In the genomic region with DNA sequence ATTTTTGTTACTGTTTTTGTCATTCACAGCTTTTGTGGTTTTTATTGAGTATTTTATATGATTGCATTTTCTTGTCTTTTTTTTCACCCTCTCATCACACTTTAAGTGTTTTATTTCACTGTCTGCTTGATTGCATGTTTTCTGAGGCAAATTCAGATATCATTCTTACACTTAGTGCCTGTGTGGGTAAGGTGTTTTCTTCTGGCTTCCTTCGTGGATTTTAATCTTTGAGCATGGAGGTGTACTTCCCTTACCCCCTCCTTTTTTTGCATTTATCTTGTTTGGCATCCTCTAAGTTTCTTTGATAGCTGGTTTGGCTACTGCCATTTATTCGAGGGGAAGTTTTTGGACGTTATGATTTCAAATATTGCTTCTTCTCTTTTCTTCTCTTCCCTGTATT, we compare ENCODE assay signal across 23 cellular contexts.
DNase-seq lines count a peak whose midpoint lies in the region; ATAC-seq and TF ChIP-seq lines count a peak whose summit lies in the region.
"Had no signal": no experiment of that assay in that cellular context is flagged by ENCODE, and none has a peak within 500 bp of the region (broad histone marks: within the 10 kb centered on the region; RNA-seq: fewer than 3 reads in every experiment).

No MANE protein-coding gene starts in this region.

- TF ChIP-seq CTCF in cardiac muscle cell (IDR thresholded peaks at IDR 0.05; ENCODE audit: low read depth, low read length) (no peak), OCI-LY7 (conservative IDR thresholded peaks at IDR 0.05; ENCODE audit: low read length) (no peak), gastrocnemius medialis (IDR thresholded peaks at IDR 0.05 in 4 of 5, conservative IDR thresholded peaks at IDR 0.05 in 1 of 5) (no peak), tibial nerve (IDR thresholded peaks at IDR 0.05) (no peak)

- no peak overlapping the region for H2AFZ ChIP-seq in OCI-LY7 (ENCODE audit: low read length)

- WGBS in tibial nerve, 2 donors = 63 to 79% methylated on average over 3 of the region's 3 CpGs

- H3K4me2 ChIP-seq in OCI-LY7 (ENCODE audit: low read length) = no peak overlapping the region
- H3K4me2 ChIP-seq: KMS-11 had no signal

- peak overlapping the region in 2 of 6 donors; percentile 13 to 17 for H3K27ac Mint-ChIP-seq in immature natural killer cell
- H3K27ac Mint-ChIP-seq: HFFc6 had no signal

- TF ChIP-seq POLR2A in gastrocnemius medialis (IDR thresholded peaks at IDR 0.05) = no peak
- no peak for TF ChIP-seq POLR2A in tibial nerve (IDR thresholded peaks at IDR 0.05)

- H3K27me3 ChIP-seq in cardiac muscle cell (no peaks in the 10 kb centered on the region), gastrocnemius medialis (no peaks in the 10 kb centered on the region), tibial nerve (no peaks in the 10 kb centered on the region)
- H3K27me3 ChIP-seq: MG63 had no signal

- peaks cover 9% of the 10 kb centered on the region; the same call in 1 of the 2 replicates for H4K20me1 ChIP-seq in OCI-LY7 (ENCODE audit: insufficient read depth, low read length)

- in situ Hi-C loops in gastrocnemius medialis (cut with MboI; ENCODE audit: low sequenced_read_pairs in 4 of 4) = no loop called here

- no peaks in the 10 kb centered on the region for H3K36me3 Mint-ChIP-seq in immature natural killer cell

- no peaks in the 10 kb centered on the region for H3K9me2 ChIP-seq in OCI-LY7 (ENCODE audit: insufficient read depth, low read length)

- intact Hi-C loops in left ventricle myocardium superior (cut with micrococcal nuclease) = no loop called here
- intact Hi-C loops in OCI-LY7 (cut with micrococcal nuclease; ENCODE audit: unreplicated experiment) = no loop called here
- intact Hi-C loops in gastrocnemius medialis (cut with DNase I; ENCODE audit: low total_unique reads) = no loop called here

- no peaks in the 10 kb centered on the region for H3K9me3 ChIP-seq in cardiac muscle cell (ENCODE audit: low read depth)
- H3K9me3 ChIP-seq in OCI-LY7 (ENCODE audit: low read length) = no peaks in the 10 kb centered on the region
- no peaks in the 10 kb centered on the region for H3K9me3 ChIP-seq in gastrocnemius medialis
- H3K9me3 ChIP-seq in tibial nerve = no peaks in the 10 kb centered on the region
- H3K9me3 ChIP-seq: MG63 had no signal

- POLR2A ChIA-PET in OCI-LY7 (lab: Charles Lee) = no interaction called here

- TSS peak; percentile 23 for BruUV-seq in OCI-LY7 (replicated peaks; lab: Mats Ljungman, UMichigan)

- peak overlapping the region; percentile 25 to 53 (median 48) for H3K4me3 Mint-ChIP-seq in immature natural killer cell
- H3K4me3 Mint-ChIP-seq: CD14-positive monocyte, HFFc6 had no signal

- no peak overlapping the region for H3K4me3 ChIP-seq in cardiac muscle cell
- H3K4me3 ChIP-seq in OCI-LY7 (ENCODE audit: low read depth, low read length, poor library complexity, severe bottlenecking) = no peak overlapping the region
- no peak overlapping the region for H3K4me3 ChIP-seq in gastrocnemius medialis
- no peak overlapping the region for H3K4me3 ChIP-seq in tibial nerve
- H3K4me3 ChIP-seq: MG63 had no signal

- H3K4me1 Mint-ChIP-seq in immature natural killer cell = peaks cover 30 to 40% of the 10 kb centered on the region in 2 donors

- no peak for TF ChIP-seq EP300 in tibial nerve (IDR thresholded peaks at IDR 0.05)

- DNase-seq in cardiac muscle cell (ENCODE audit: low read depth in 1 of 2, low spot score in 1 of 2) = no peak
- no peak for DNase-seq in left ventricle myocardium superior
- DNase-seq in OCI-LY7 (ENCODE audit: low spot score) = no peak
- DNase-seq in immature natural killer cell = peak; percentile 18 to 33 (median 26)
- DNase-seq in gastrocnemius medialis = no peak
- no peak for DNase-seq in tibial nerve (ENCODE audit: low spot score in 2 of 2)
- no peak for DNase-seq in activated CD4-positive, alpha-beta T cell treated with anti-CD3 and anti-CD28 coated beads, Interleukin-2, amount 50 U/mL, for 4 hours
- DNase-seq in NCI-H2107 treated with DMSO at 0.1 percent for 48 hours (lab: John Stamatoyannopoulos, UW; ENCODE audit: unreplicated experiment) = no peak
- DNase-seq: ACHN; AML-193; DMS53; HFFc6; MG63; NCI-H1092 treated with DMSO at 0.1 percent for 48 hours; NCI-H1694; NCI-H446; NCI-H69; NK-92 treated with Interleukin-12 subunit alpha and Interleukin-12 subunit beta, amount 100 ng/mL, for 24 hours; RPMI8226; SIG-M5 had no signal

- no peaks in the 10 kb centered on the region for H3K27me3 Mint-ChIP-seq in immature natural killer cell (ENCODE audit: low read depth in 3 of 3)

- ATAC-seq in left ventricle myocardium superior (no peak), gastrocnemius medialis (no peak)
- ATAC-seq: HepG2 had no signal

- H3K9me3 Mint-ChIP-seq in immature natural killer cell = no peaks in the 10 kb centered on the region
- H3K9me3 Mint-ChIP-seq: CD14-positive monocyte, HFFc6 had no signal

- no peaks in the 10 kb centered on the region for H3K36me3 ChIP-seq in cardiac muscle cell
- no peaks in the 10 kb centered on the region for H3K36me3 ChIP-seq in OCI-LY7 (ENCODE audit: insufficient read depth, low read length)
- H3K36me3 ChIP-seq in gastrocnemius medialis = no peaks in the 10 kb centered on the region
- H3K36me3 ChIP-seq in tibial nerve = peaks cover 0 to 6% (median 0%) of the 10 kb centered on the region in 3 donors
- H3K36me3 ChIP-seq: MG63 had no signal

- peaks cover 18% of the 10 kb centered on the region for H3K79me2 ChIP-seq in OCI-LY7 (ENCODE audit: insufficient read depth, low read depth, low read length)

- H3K4me1 ChIP-seq in cardiac muscle cell (ENCODE audit: low read depth) (peaks cover 25% of the 10 kb centered on the region), OCI-LY7 (ENCODE audit: insufficient read depth, low read length, poor library complexity, severe bottlenecking) (no peaks in the 10 kb centered on the region), gastrocnemius medialis (peaks cover 21 to 23% of the 10 kb centered on the region in 2 donors), tibial nerve (peaks cover 0 to 16% (median 0%) of the 10 kb centered on the region in 4 donors)

- H3K27ac ChIP-seq in cardiac muscle cell (peak overlapping the region; percentile 92), OCI-LY7 (ENCODE audit: low read depth, low read length, poor library complexity, severe bottlenecking) (no peak overlapping the region), gastrocnemius medialis (peak overlapping the region in 3 of 4 donors; percentile 8 to 60 (median 25)), tibial nerve (no peak overlapping the region)
- H3K27ac ChIP-seq: KMS-11 had no signal

- CTCF ChIA-PET in OCI-LY7 (lab: Charles Lee; ENCODE audit: unreplicated experiment) = no interaction called here

Comparison
In these comparisons a context has a peak if more than half of its experiments do, and no peak if none do; other contexts are left out.
1. DNase-seq: peak in immature natural killer cell (3 of 3); none in cardiac muscle cell (0 of 2), left ventricle myocardium superior (single experiment), OCI-LY7 (single experiment), gastrocnemius medialis (0 of 2), tibial nerve (0 of 2), activated CD4-positive, alpha-beta T cell treated with anti-CD3 and anti-CD28 coated beads, Interleukin-2, amount 50 U/mL, for 4 hours (0 of 2) and NCI-H2107 treated with DMSO at 0.1 percent for 48 hours (single experiment).
2. H3K27ac ChIP-seq: peak in cardiac muscle cell (single experiment) and gastrocnemius medialis (3 of 4); none in OCI-LY7 (single experiment) and tibial nerve (0 of 4).